In genomic region chr12:108211161-108211560, GRCh38 we compare ENCODE assay signal across 13 cellular contexts.
DNase-seq lines count a peak whose midpoint lies in the region; ATAC-seq and TF ChIP-seq lines count a peak whose summit lies in the region.
"Had no signal": no experiment of that assay in that cellular context is flagged by ENCODE, and none has a peak within 500 bp of the region (broad histone marks: within the 10 kb centered on the region; RNA-seq: fewer than 3 reads in every experiment).

No MANE protein-coding gene starts in this region.

- TF ChIP-seq CTCF in GM20000 (IDR thresholded peaks at IDR 0.05; ENCODE audit: extremely low read depth, missing control alignments), result no peak

- peak; percentile 68 for DNase-seq in H7
- peak; percentile 82 for DNase-seq in NCI-H526 treated with DMSO at 0.1 percent for 48 hours (lab: John Stamatoyannopoulos, UW)
- DNase-seq in SK-N-DZ (ENCODE audit: low spot score), result peak; percentile 3
- DNase-seq in iPS-NIHi11 (ENCODE audit: low spot score), result peak; percentile 31
- no peak for DNase-seq in GM20000 (ENCODE audit: low spot score)
- DNase-seq in aorta, result no peak
- no peak for DNase-seq in glomerular visceral epithelial cell (ENCODE audit: extremely low spot score)
- DNase-seq: Calu3; CD8-positive, alpha-beta T cell; DMS79 treated with DMSO at 0.1 percent for 48 hours; GF-D8 had no signal

- no peaks in the 10 kb centered on the region for H3K27me3 ChIP-seq in H7 (ENCODE audit: control insufficient read depth, insufficient read depth, low read length)
- H3K27me3 ChIP-seq in aorta (ENCODE audit: control insufficient read depth in 1 of 2, insufficient read depth in 2 of 2, low read length in 1 of 2), result no peaks in the 10 kb centered on the region
- H3K27me3 ChIP-seq: BLaER1 treated with 17β-estradiol and CSF1 and Interleukin-3, amounts not matched to agents 10 nM and 100 nM had no signal

- H3K9me3 ChIP-seq in aorta (ENCODE audit: control insufficient read depth, low read length), result no peaks in the 10 kb centered on the region
- H3K9me3 ChIP-seq: BLaER1 treated with 17β-estradiol and CSF1 and Interleukin-3, amounts not matched to agents 10 nM and 100 nM had no signal

- no peak overlapping the region for H3K27ac ChIP-seq in aorta (ENCODE audit: low read depth in 1 of 2, low read length in 2 of 2)
- H3K27ac ChIP-seq: BLaER1 treated with 17β-estradiol and CSF1 and Interleukin-3, amounts not matched to agents 10 nM and 100 nM had no signal

- no peaks in the 10 kb centered on the region for H3K4me1 ChIP-seq in aorta (ENCODE audit: control insufficient read depth in 1 of 2, insufficient read depth in 2 of 2, low read length in 2 of 2)
- H3K4me1 ChIP-seq: BLaER1 treated with 17β-estradiol and CSF1 and Interleukin-3, amounts not matched to agents 10 nM and 100 nM had no signal

- ATAC-seq in aorta (ENCODE audit: low FRiP score) (no peak), HG03354 (IDR thresholded peaks at IDR 0.05; ENCODE audit: poor library complexity, severe bottlenecking, unreplicated experiment) (no peak)
- ATAC-seq: CD8-positive, alpha-beta T cell had no signal

- no peak overlapping the region for H3K4me3 ChIP-seq in H7 (ENCODE audit: insufficient read depth, low read depth, low read length)
- no peak overlapping the region for H3K4me3 ChIP-seq in aorta (ENCODE audit: low read length in 2 of 2)
- H3K4me3 ChIP-seq: BLaER1 treated with 17β-estradiol and CSF1 and Interleukin-3, amounts not matched to agents 10 nM and 100 nM had no signal

- H3K36me3 ChIP-seq in H7 (replicated peaks; ENCODE audit: control insufficient read depth, insufficient read depth, low read length) (no peaks in the 10 kb centered on the region), aorta (ENCODE audit: control insufficient read depth in 1 of 2, insufficient read depth in 2 of 2, low read length in 1 of 2) (no peaks in the 10 kb centered on the region)
- H3K36me3 ChIP-seq: BLaER1 treated with 17β-estradiol and CSF1 and Interleukin-3, amounts not matched to agents 10 nM and 100 nM had no signal

- 14 to 25% methylated on average over 2 of the region's 2 CpGs for WGBS in aorta, 2 donors

- intact Hi-C loops in aorta (cut with DNase I), result no loop called here

Comparison
In these comparisons a context has a peak if more than half of its experiments do, and no peak if none do; other contexts are left out.
1. DNase-seq: peak in H7 (single experiment), NCI-H526 treated with DMSO at 0.1 percent for 48 hours (single experiment), SK-N-DZ (single experiment) and iPS-NIHi11 (single experiment); none in GM20000 (single experiment), aorta (0 of 2) and glomerular visceral epithelial cell (single experiment).